Comparison of ENCODE assay signal across 10 cellular contexts in genomic region chr11:61718046-61718531, GRCh38. TPM values are rescaled to one million over a fixed set of nuclear protein-coding genes. Genes with fewer than 3 reads are reported as not detected.
DNase-seq lines count a peak whose midpoint lies in the region; FAIRE-seq and TF ChIP-seq lines count a peak whose summit lies in the region.
"Had no signal": no experiment of that assay in that cellular context is flagged by ENCODE, and none has a peak within 500 bp of the region (broad histone marks: within the 10 kb centered on the region; RNA-seq: fewer than 3 reads in every experiment).

No MANE protein-coding gene starts in this region.

- peaks cover 91% of the 10 kb centered on the region for H3K4me1 Mint-ChIP-seq in dendritic cell treated with granulocyte-macrophage colony-stimulating factor and Interleukin-4, amounts not matched to agents 40 ng/mL and 50 ng/mL, for 4 days (ENCODE audit: low read depth)

- H2BK15ac ChIP-seq in mesendoderm (replicated peaks; ENCODE audit: low read depth) = no peak overlapping the region

- peak overlapping the region; percentile 69; the same call in 1 of the 2 replicates for H3K27ac ChIP-seq in HUES64 (ENCODE audit: low read depth, low read length)
- no peak overlapping the region for H3K27ac ChIP-seq in mesendoderm (ENCODE audit: low read depth, low read length)
- H3K27ac ChIP-seq in suprapubic skin = no peak overlapping the region

- intact Hi-C loops in dendritic cell treated with granulocyte-macrophage colony-stimulating factor and Interleukin-4, amounts not matched to agents 40 ng/mL and 50 ng/mL, for 4 days (cut with micrococcal nuclease) = loop anchor here (5.0 kb wide), 1 partner anchor 36 kb away; the partner anchor contains the start of gene DAGLA

- peak overlapping the region; percentile 44 for H3K4ac ChIP-seq in mesendoderm (ENCODE audit: low read depth, low read length)

- WGBS in HUES64 = 11% methylated on average over 9 of the region's 9 CpGs
- WGBS in mesendoderm (ENCODE audit: extremely low coverage, insufficient coverage, low lambda C conversion rate) = no CpG with 5 or more reads among the region's 9 CpGs
- WGBS in suprapubic skin = 33% methylated on average over 8 of the region's 9 CpGs

- H4K8ac ChIP-seq in mesendoderm (ENCODE audit: low read depth, low read length) = no peak overlapping the region

- H3K27me3 ChIP-seq in HUES64 (ENCODE audit: insufficient read depth, low read length) = no peaks in the 10 kb centered on the region
- H3K27me3 ChIP-seq in mesendoderm (ENCODE audit: insufficient read depth, low read length, poor library complexity) = no peaks in the 10 kb centered on the region
- no peaks in the 10 kb centered on the region for H3K27me3 ChIP-seq in suprapubic skin
- no peaks in the 10 kb centered on the region for H3K27me3 ChIP-seq in MG63

- peak overlapping the region; percentile 31 for H3K4me3 ChIP-seq in HUES64 (ENCODE audit: low read length)
- no peak overlapping the region for H3K4me3 ChIP-seq in mesendoderm (ENCODE audit: low read length)
- peak overlapping the region; percentile 30 for H3K4me3 ChIP-seq in suprapubic skin
- no peak overlapping the region for H3K4me3 ChIP-seq in MG63

- DNase-seq in mesendoderm = peak; percentile 34
- DNase-seq in suprapubic skin (ENCODE audit: low spot score in 2 of 2) = no peak
- DNase-seq in GM12891 (ENCODE audit: insufficient read length, low spot score) = no peak
- no peak for DNase-seq in MG63
- no peak for DNase-seq in HPDE6-E6E7 (ENCODE audit: extremely low spot score)
- no peak for DNase-seq in activated CD8-positive, alpha-beta memory T cell treated with anti-CD3 and anti-CD28 coated beads, Interleukin-2, amount 50 U/mL, for 48 hours
- DNase-seq: NCI-H526 treated with DMSO at 0.1 percent for 48 hours had no signal

- H3K79me2 ChIP-seq in mesendoderm (ENCODE audit: control insufficient read depth, insufficient read depth, low read length) = no peaks in the 10 kb centered on the region

- H3K23ac ChIP-seq in mesendoderm (ENCODE audit: low read length) = no peak overlapping the region

- H3K9me3 Mint-ChIP-seq in dendritic cell treated with granulocyte-macrophage colony-stimulating factor and Interleukin-4, amounts not matched to agents 40 ng/mL and 50 ng/mL, for 4 days = no peaks in the 10 kb centered on the region
- H3K9me3 Mint-ChIP-seq: memory B cell had no signal

- 0 out of 2 replicates have a peak, but pooled peaks cover 1% of the 10 kb centered on the region for H3K36me3 ChIP-seq in HUES64 (ENCODE audit: insufficient read depth, low read length)
- H3K36me3 ChIP-seq in mesendoderm (ENCODE audit: control insufficient read depth, insufficient read depth, low read length) = no peaks in the 10 kb centered on the region
- H3K36me3 ChIP-seq in suprapubic skin = no peaks in the 10 kb centered on the region
- H3K36me3 ChIP-seq in MG63 = no peaks in the 10 kb centered on the region

- H3K79me1 ChIP-seq in mesendoderm (ENCODE audit: low read length) = no peaks in the 10 kb centered on the region

- no peaks in the 10 kb centered on the region for H3K9me3 ChIP-seq in HUES64 (ENCODE audit: insufficient read depth, low read depth, low read length)
- H3K9me3 ChIP-seq in suprapubic skin = no peaks in the 10 kb centered on the region
- no peaks in the 10 kb centered on the region for H3K9me3 ChIP-seq in MG63

- peak overlapping the region; percentile 74 for H2BK5ac ChIP-seq in mesendoderm (ENCODE audit: low read length)

- TF ChIP-seq EP300 in suprapubic skin (IDR thresholded peaks at IDR 0.05) = no peak

- H3K4me1 ChIP-seq in HUES64 (ENCODE audit: insufficient read depth, low read length) (peaks cover 26% of the 10 kb centered on the region; the same call in 1 of the 2 replicates), mesendoderm (ENCODE audit: control insufficient read depth, low read depth, low read length) (peaks cover 10% of the 10 kb centered on the region), suprapubic skin (peaks cover 28% of the 10 kb centered on the region)

- no peaks in the 10 kb centered on the region for H3K27me3 Mint-ChIP-seq in dendritic cell treated with granulocyte-macrophage colony-stimulating factor and Interleukin-4, amounts not matched to agents 40 ng/mL and 50 ng/mL, for 4 days

- peak overlapping the region; percentile 91 for H3K27ac Mint-ChIP-seq in dendritic cell treated with granulocyte-macrophage colony-stimulating factor and Interleukin-4, amounts not matched to agents 40 ng/mL and 50 ng/mL, for 4 days
- H3K27ac Mint-ChIP-seq: memory B cell had no signal

- peak overlapping the region; percentile 62 for H3K4me2 ChIP-seq in mesendoderm (ENCODE audit: low read length)

- H2AK5ac ChIP-seq in mesendoderm (ENCODE audit: low read length) = peak overlapping the region; percentile 99

- TF ChIP-seq POLR2A in suprapubic skin (IDR thresholded peaks at IDR 0.05) (no peak), GM12891 (IDR thresholded peaks at IDR 0.05; ENCODE audit: low read depth, low read length) (no peak)

- H3K4me3 Mint-ChIP-seq in dendritic cell treated with granulocyte-macrophage colony-stimulating factor and Interleukin-4, amounts not matched to agents 40 ng/mL and 50 ng/mL, for 4 days = peak overlapping the region; percentile 46
- H3K4me3 Mint-ChIP-seq: memory B cell had no signal

- H3K9ac ChIP-seq in HUES64 (ENCODE audit: low read depth, low read length) (no peak overlapping the region), mesendoderm (ENCODE audit: low read length) (peak overlapping the region; percentile 58)

- peak overlapping the region; percentile 83 for H3K56ac ChIP-seq in mesendoderm (ENCODE audit: low read length)

- TF ChIP-seq CTCF in suprapubic skin (IDR thresholded peaks at IDR 0.05) = no peak

- H2BK120ac ChIP-seq in mesendoderm (ENCODE audit: low read depth, low read length) = peak overlapping the region; percentile 7

- FAIRE-seq in GM12891 (lab: Jason Lieb, UNC) = no peak

- H3K36me3 Mint-ChIP-seq in dendritic cell treated with granulocyte-macrophage colony-stimulating factor and Interleukin-4, amounts not matched to agents 40 ng/mL and 50 ng/mL, for 4 days (ENCODE audit: low read depth) = peaks cover 50% of the 10 kb centered on the region
- H3K36me3 Mint-ChIP-seq: memory B cell had no signal

- no peak overlapping the region for H4K5ac ChIP-seq in mesendoderm (ENCODE audit: low read length)

- H3K18ac ChIP-seq in mesendoderm (ENCODE audit: low read length) = peak overlapping the region; percentile 65

TF ChIP-seq in GM12891, 5 proteins besides CTCF, POLR2A, EP300 and RAD21:
- no peak for TF ChIP-seq TAF1 (IDR thresholded peaks at IDR 0.05; ENCODE audit: low read depth, low read length)
- TF ChIP-seq POU2F2 (IDR thresholded peaks at IDR 0.05; ENCODE audit: low read depth, low read length) = no peak
- TF ChIP-seq PAX5 (IDR thresholded peaks at IDR 0.05; ENCODE audit: insufficient read depth, low read length, severe bottlenecking) = no peak
- no peak for TF ChIP-seq SPI1 (IDR thresholded peaks at IDR 0.05; ENCODE audit: low read depth, low read length)
- no peak for TF ChIP-seq POLR2AphosphoS5 (IDR thresholded peaks at IDR 0.05; ENCODE audit: low read depth, low read length)

RNA-seq across cellular contexts. Expression of gene MYRF, which starts 34.3 kb away (rescaled TPM):
- 3.8 TPM for polyA plus RNA-seq in HUES64 (2013, experiment 1 of 2)
- polyA plus RNA-seq in HUES64 (2013, experiment 2 of 2) = 4.8 TPM
- 3.0 TPM for polyA plus RNA-seq in mesendoderm (2013, experiment 1 of 2)
- 2.6 TPM for polyA plus RNA-seq in mesendoderm (2013, experiment 2 of 2)
- 1 to 10 TPM in 1 of 4 donors, under 1 TPM in 3; 0.24 to 2.8 (median 0.83) TPM for total RNA-seq in suprapubic skin
- polyA plus RNA-seq in GM12891 (2012; ENCODE audit: low read depth, missing spikeins) = 0.83 TPM
- total RNA-seq in MG63 (2014; rRNA removed; shearing (Covaris generic); ENCODE audit: low replicate concordance) = 0.23 and 1.9 TPM in 2 replicates

RNA-seq across cellular contexts. Expression of gene DAGLA, which starts 37.9 kb away (rescaled TPM):
- polyA plus RNA-seq in HUES64 (2013, experiment 1 of 2) = 4.6 TPM
- 5.0 TPM for polyA plus RNA-seq in HUES64 (2013, experiment 2 of 2)
- 4.2 TPM for polyA plus RNA-seq in mesendoderm (2013, experiment 1 of 2)
- 4.4 TPM for polyA plus RNA-seq in mesendoderm (2013, experiment 2 of 2)
- 1 to 10 TPM in 1 of 4 donors, under 1 TPM in 3; 0.64 to 1.2 (median 0.87) TPM for total RNA-seq in suprapubic skin
- 0.04 TPM for polyA plus RNA-seq in GM12891 (2012; ENCODE audit: low read depth, missing spikeins)
- 1.3 and 1.4 TPM in 2 replicates for total RNA-seq in MG63 (2014; rRNA removed; shearing (Covaris generic); ENCODE audit: low replicate concordance)

Comparison
In these comparisons a context has a peak if more than half of its experiments do, and no peak if none do; other contexts are left out.
1. H3K4me3 ChIP-seq: peak in HUES64 (single experiment) and suprapubic skin (single experiment); none in mesendoderm (single experiment) and MG63 (single experiment).